Comparison of ENCODE assay signal across 20 cellular contexts in the genomic region with DNA sequence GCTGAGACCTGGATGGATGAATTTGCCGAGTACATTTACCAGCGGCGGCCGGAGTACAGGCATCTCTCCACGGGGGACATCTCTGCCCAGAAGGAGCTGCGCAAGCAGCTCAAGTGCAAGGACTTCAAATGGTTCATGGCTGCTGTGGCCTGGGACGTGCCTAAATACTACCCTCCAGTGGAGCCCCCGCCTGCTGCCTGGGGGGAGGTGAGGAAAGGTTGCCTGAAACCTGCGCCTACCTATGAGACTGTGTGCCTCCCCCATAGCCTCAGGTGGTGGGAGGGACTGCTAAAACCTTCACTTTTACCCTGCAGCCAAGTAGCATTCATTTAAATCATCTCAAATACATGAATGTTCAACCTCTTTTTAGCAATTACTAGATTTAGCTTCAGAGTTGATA.
DNase-seq lines count a peak whose midpoint lies in the region; ATAC-seq, FAIRE-seq and TF ChIP-seq lines count a peak whose summit lies in the region.
"Had no signal": no experiment of that assay in that cellular context is flagged by ENCODE, and none has a peak within 500 bp of the region (broad histone marks: within the 10 kb centered on the region; RNA-seq: fewer than 3 reads in every experiment).

No MANE protein-coding gene starts in this region.

- H3K27ac ChIP-seq in GM23338 (ENCODE audit: low read depth), result no peak overlapping the region
- no peak overlapping the region for H3K27ac ChIP-seq in K562 (ENCODE audit: extremely low read depth, low read depth, low read length)
- H3K27ac ChIP-seq in mesendoderm (ENCODE audit: low read depth, low read length), result no peak overlapping the region
- H3K27ac ChIP-seq: A549 had no signal

- no peaks in the 10 kb centered on the region for H3K9me1 ChIP-seq in K562 (ENCODE audit: control insufficient read depth, insufficient read depth, low read length)

- H3K4me1 ChIP-seq in GM23338 (ENCODE audit: insufficient read depth), result no peaks in the 10 kb centered on the region
- H3K4me1 ChIP-seq in K562 (replicated peaks in 1 of 2; ENCODE audit: control insufficient read depth in 2 of 2, insufficient read depth in 2 of 2, low read length in 2 of 2), result peaks cover 0 to 11% of the 10 kb centered on the region in 2 experiments; a peak in 3 of 5 replicates
- H3K4me1 ChIP-seq in mesendoderm (ENCODE audit: control insufficient read depth, low read depth, low read length), result no peaks in the 10 kb centered on the region

- DNase-seq in GM23338 (ENCODE audit: low spot score), result peak; percentile 15
- peak; percentile 58 for DNase-seq in NCI-H146 (lab: John Stamatoyannopoulos, UW)
- no peak for DNase-seq in K562 (ENCODE audit: extremely low read depth in 1 of 4, low spot score in 3 of 4)
- peak; percentile 33 for DNase-seq in mesendoderm
- DNase-seq in RKO (ENCODE audit: low spot score), result no peak
- DNase-seq: CD8-positive, alpha-beta T cell; COR-L47; DMS153; DMS79 treated with DMSO at 0.1 percent for 48 hours; EL; GDM1; GOT3 had no signal

- H3K18ac ChIP-seq in mesendoderm (ENCODE audit: low read length), result no peak overlapping the region

- H2BK5ac ChIP-seq in mesendoderm (ENCODE audit: low read length), result no peak overlapping the region

- no peak overlapping the region for H2BK15ac ChIP-seq in mesendoderm (replicated peaks; ENCODE audit: low read depth)

- no peak overlapping the region for H4K5ac ChIP-seq in mesendoderm (ENCODE audit: low read length)

- H3K79me1 ChIP-seq in mesendoderm (ENCODE audit: low read length), result no peaks in the 10 kb centered on the region

- no peak overlapping the region for H3K56ac ChIP-seq in mesendoderm (ENCODE audit: low read length)

- H3K36me3 Mint-ChIP-seq in GM23338 (ENCODE audit: low read depth), result no peaks in the 10 kb centered on the region
- H3K36me3 Mint-ChIP-seq: CD14-positive monocyte; CD8-positive, alpha-beta T cell; IgD-negative memory B cell had no signal

- no peaks in the 10 kb centered on the region for H3F3A ChIP-seq in GM23338 (replicated peaks; ENCODE audit: low read depth)

- H2AFZ ChIP-seq in GM23338, result peak overlapping the region; percentile 75; the same call in 1 of the 2 replicates
- no peak overlapping the region for H2AFZ ChIP-seq in K562 (ENCODE audit: low read depth, low read length)

- no peak overlapping the region for H4K8ac ChIP-seq in mesendoderm (ENCODE audit: low read depth, low read length)

- H3K36me3 ChIP-seq in GM23338 (ENCODE audit: insufficient read depth) (no peaks in the 10 kb centered on the region), K562 (ENCODE audit: control insufficient read depth, insufficient read depth, low read length) (no peaks in the 10 kb centered on the region), mesendoderm (ENCODE audit: control insufficient read depth, insufficient read depth, low read length) (no peaks in the 10 kb centered on the region)

- ATAC-seq in GM23338 (peak; percentile 69), K562 (peak; percentile 54), HG02840 (IDR thresholded peaks at IDR 0.05; ENCODE audit: low FRiP score, unreplicated experiment) (no peak), HG02588 (IDR thresholded peaks at IDR 0.05; ENCODE audit: unreplicated experiment) (no peak)
- ATAC-seq: A549; CD8-positive, alpha-beta T cell; HCT116 had no signal

- intact Hi-C loops in K562 (cut with micrococcal nuclease), result no loop called here

- in situ Hi-C loops in K562 (cut with MboI), result no loop called here

- no TSS peak for BruUV-seq in K562 (replicated peaks; lab: Mats Ljungman, UMichigan)

- no peaks in the 10 kb centered on the region for H3K9me2 ChIP-seq in GM23338 (ENCODE audit: insufficient read depth)

- H3K27me3 ChIP-seq in GM23338 (ENCODE audit: insufficient read depth), result no peaks in the 10 kb centered on the region
- peaks cover 0 to 5% of the 10 kb centered on the region in 2 experiments; a peak in 1 of 5 replicates for H3K27me3 ChIP-seq in K562 (ENCODE audit: control insufficient read depth in 2 of 2, insufficient read depth in 2 of 2, low read length in 2 of 2)
- H3K27me3 ChIP-seq in mesendoderm (ENCODE audit: insufficient read depth, low read length, poor library complexity), result no peaks in the 10 kb centered on the region

- H4K20me1 ChIP-seq in GM23338 (replicated peaks; ENCODE audit: insufficient read depth) (no peaks in the 10 kb centered on the region), K562 (replicated peaks; ENCODE audit: control insufficient read depth, insufficient read depth, low read length) (no peaks in the 10 kb centered on the region)

- H2AK5ac ChIP-seq in mesendoderm (ENCODE audit: low read length), result no peak overlapping the region

- CTCF ChIA-PET in K562 (lab: Yijun Ruan, JAX; ENCODE audit: low intra/inter-chr PET ratio), result no interaction called here

- FAIRE-seq in K562 (lab: Jason Lieb, UNC), result no peak
- FAIRE-seq: A549, D721Med, GM12892 had no signal

- H3K27ac Mint-ChIP-seq in GM23338, result no peak overlapping the region
- H3K27ac Mint-ChIP-seq: CD14-positive monocyte; CD8-positive, alpha-beta T cell; IgD-negative memory B cell had no signal

- H3K4me3 ChIP-seq in GM23338 (no peak overlapping the region), K562 (no peak overlapping the region), mesendoderm (ENCODE audit: low read length) (no peak overlapping the region)
- H3K4me3 ChIP-seq: A549 had no signal

- WGBS in K562 (ENCODE audit: insufficient coverage, low coverage, missing lambda C conversion rate), result 47% methylated on average over 9 of the region's 9 CpGs
- WGBS in mesendoderm (ENCODE audit: extremely low coverage, insufficient coverage, low lambda C conversion rate), result no CpG with 5 or more reads among the region's 9 CpGs

- no peak overlapping the region for H3K4me2 ChIP-seq in GM23338
- H3K4me2 ChIP-seq in K562 (ENCODE audit: insufficient read depth, low read length), result no peak overlapping the region
- no peak overlapping the region for H3K4me2 ChIP-seq in mesendoderm (ENCODE audit: low read length)
- H3K4me2 ChIP-seq: A549 had no signal

- no peak overlapping the region for H3K23ac ChIP-seq in mesendoderm (ENCODE audit: low read length)

- H3K79me2 ChIP-seq in GM23338 (replicated peaks; ENCODE audit: insufficient read depth) (no peaks in the 10 kb centered on the region), K562 (ENCODE audit: control insufficient read depth, insufficient read depth, low read length) (no peaks in the 10 kb centered on the region), mesendoderm (ENCODE audit: control insufficient read depth, insufficient read depth, low read length) (no peaks in the 10 kb centered on the region)

- no peak overlapping the region for H3K4ac ChIP-seq in mesendoderm (ENCODE audit: low read depth, low read length)

- H2BK120ac ChIP-seq in mesendoderm (ENCODE audit: low read depth, low read length), result no peak overlapping the region

- POLR2A ChIA-PET in K562 (lab: Yijun Ruan, JAX), result interaction anchor here (1.2 kb wide), 1 partner anchor 11 kb away, joined by 5 read pairs; no protein-coding TSS in a partner anchor

- TF ChIP-seq POLR2A in K562 (conservative IDR thresholded peaks at IDR 0.05), result no peak

- H3K9me3 Mint-ChIP-seq in GM23338, result no peaks in the 10 kb centered on the region
- H3K9me3 Mint-ChIP-seq: CD8-positive, alpha-beta T cell; IgD-negative memory B cell had no signal

- no peak for TF ChIP-seq RAD21 in K562 (CRISPR knock-in tag; conservative IDR thresholded peaks at IDR 0.05 in 1 of 2, IDR thresholded peaks at IDR 0.05 in 1 of 2)

- no peaks in the 10 kb centered on the region for H3K9me3 ChIP-seq in K562 (replicated peaks; ENCODE audit: control insufficient read depth, insufficient read depth, low read depth, low read length)
- H3K9me3 ChIP-seq: A549 had no signal

- H3K9ac ChIP-seq in K562 (ENCODE audit: insufficient read depth in 1 of 2, low read depth in 2 of 2, low read length in 2 of 2) (no peak overlapping the region), mesendoderm (ENCODE audit: low read length) (no peak overlapping the region)

- TF ChIP-seq CTCF in GM23338 (conservative IDR thresholded peaks at IDR 0.05; ENCODE audit: low read depth in 2 of 2) (no peak), K562 (IDR thresholded peaks at IDR 0.05 in 2 of 3, conservative IDR thresholded peaks at IDR 0.05 in 1 of 3; ENCODE audit: insufficient read depth in 2 of 3, low read depth in 1 of 3, low read length in 3 of 3) (no peak)

- peaks cover 5% of the 10 kb centered on the region; the same call in 1 of the 3 replicates for H3K4me1 Mint-ChIP-seq in GM23338
- H3K4me1 Mint-ChIP-seq: IgD-negative memory B cell had no signal

- no peak for TF ChIP-seq EP300 in K562 (IDR thresholded peaks at IDR 0.05; ENCODE audit: low read length)

- H3K4me3 Mint-ChIP-seq in GM23338, result no peak overlapping the region
- H3K4me3 Mint-ChIP-seq: CD14-positive monocyte; CD8-positive, alpha-beta T cell; IgD-negative memory B cell had no signal

- H3K27me3 Mint-ChIP-seq in GM23338 (ENCODE audit: insufficient read depth, low read depth, poor library complexity), result no peaks in the 10 kb centered on the region

TF ChIP-seq in GM23338, 12 proteins besides CTCF, POLR2A, EP300 and RAD21 (continues in another document):
- TF ChIP-seq JUNB (IDR thresholded peaks at IDR 0.05; ENCODE audit: unreplicated experiment) (no peak), ZNF114 (CRISPR knock-in tag; IDR thresholded peaks at IDR 0.05) (no peak)

TF ChIP-seq in K562, 482 proteins besides CTCF, POLR2A, EP300 and RAD21 (continues in another document):
- TF ChIP-seq PRDM10 (IDR thresholded peaks at IDR 0.05; ENCODE audit: partially characterized antibody), result peak; percentile 32

Comparison
In these comparisons a context has a peak if more than half of its experiments do, and no peak if none do; other contexts are left out.
1. ATAC-seq: peak in GM23338 (single experiment) and K562 (single experiment); none in HG02840 (single experiment) and HG02588 (single experiment).
2. DNase-seq: peak in GM23338 (single experiment), NCI-H146 (single experiment) and mesendoderm (single experiment); none in K562 (0 of 4) and RKO (single experiment).